13 cellular contexts compared by ENCODE assay signal in the genomic region with DNA sequence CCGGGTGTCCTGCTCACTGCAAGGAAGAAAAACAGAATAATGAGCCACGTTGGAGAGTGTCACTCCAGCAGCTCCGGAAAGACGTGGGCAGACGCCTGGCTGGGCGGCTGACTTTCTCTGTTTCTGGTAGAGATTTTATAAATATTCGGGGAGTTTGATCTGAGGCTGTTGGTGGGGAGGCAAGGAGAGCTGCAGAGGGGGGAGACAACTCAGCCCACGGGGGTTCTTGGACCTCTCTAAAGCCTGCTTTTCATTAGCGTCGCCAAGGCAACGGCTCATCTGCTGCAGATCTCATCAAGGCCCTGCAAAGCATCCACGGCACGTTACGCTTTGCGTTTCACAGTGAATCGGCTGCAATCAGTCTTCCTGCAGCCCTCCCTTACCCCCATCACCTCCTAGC.
DNase-seq lines count a peak whose midpoint lies in the region; ATAC-seq and TF ChIP-seq lines count a peak whose summit lies in the region.
"Had no signal": no experiment of that assay in that cellular context is flagged by ENCODE, and none has a peak within 500 bp of the region (broad histone marks: within the 10 kb centered on the region; RNA-seq: fewer than 3 reads in every experiment).

No MANE protein-coding gene starts in this region.

- DNase-seq in BE2C (peak; percentile 61), amygdala (lab: John Stamatoyannopoulos, UW) (peak in 32 of 56 donors; percentile 11 to 79 (median 44)), fibroblast of villous mesenchyme (ENCODE audit: low read depth) (peak; percentile 44), retina (peak; percentile 79), cortex of kidney (lab: John Stamatoyannopoulos, UW) (no peak), H7 (no peak)
- DNase-seq in activated CD4-positive, alpha-beta T cell treated with anti-CD3 and anti-CD28 coated beads, Interleukin-2, amount 10 ng/mL, durations not matched to agents 24 days and 14 days, result no peak
- no peak for DNase-seq in natural killer cell treated with Interleukin-12 subunit alpha and Interleukin-12 subunit beta and Interleukin-15 and Interleukin-18, amount 100 ng/mL, for 72 hours (ENCODE audit: low spot score)
- DNase-seq: activated effector memory CD4-positive, alpha-beta T cell treated with Interleukin-2 at 50 U/mL for 16 hours; CD4-positive, CD25-positive, alpha-beta regulatory T cell; NCI-H1694 treated with DMSO at 0.1 percent for 48 hours; T-helper 1 cell had no signal

- no peaks in the 10 kb centered on the region for H3K36me3 Mint-ChIP-seq in activated CD4-positive, alpha-beta T cell treated with anti-CD3 and anti-CD28 coated beads, Interleukin-2, amount 10 ng/mL, durations not matched to agents 24 days and 14 days (ENCODE audit: low read depth)
- no peaks in the 10 kb centered on the region for H3K36me3 Mint-ChIP-seq in natural killer cell treated with Interleukin-12 subunit alpha and Interleukin-12 subunit beta and Interleukin-15 and Interleukin-18, amount 100 ng/mL, for 72 hours
- H3K36me3 Mint-ChIP-seq: CD4-positive, CD25-positive, alpha-beta regulatory T cell had no signal

- no peak overlapping the region for H3K4me3 Mint-ChIP-seq in activated CD4-positive, alpha-beta T cell treated with anti-CD3 and anti-CD28 coated beads, Interleukin-2, amount 10 ng/mL, durations not matched to agents 24 days and 14 days
- H3K4me3 Mint-ChIP-seq in natural killer cell treated with Interleukin-12 subunit alpha and Interleukin-12 subunit beta and Interleukin-15 and Interleukin-18, amount 100 ng/mL, for 72 hours, result no peak overlapping the region
- H3K4me3 Mint-ChIP-seq: CD4-positive, CD25-positive, alpha-beta regulatory T cell had no signal

- no peak overlapping the region for H3K27ac Mint-ChIP-seq in activated CD4-positive, alpha-beta T cell treated with anti-CD3 and anti-CD28 coated beads, Interleukin-2, amount 10 ng/mL, durations not matched to agents 24 days and 14 days
- H3K27ac Mint-ChIP-seq in natural killer cell treated with Interleukin-12 subunit alpha and Interleukin-12 subunit beta and Interleukin-15 and Interleukin-18, amount 100 ng/mL, for 72 hours, result peak overlapping the region in 1 of 2 donors; percentile 29

- H3K4me3 ChIP-seq in BE2C (ENCODE audit: low read depth, low read length) (peak overlapping the region; percentile 38), fibroblast of villous mesenchyme (ENCODE audit: low read depth, low read length) (no peak overlapping the region), H7 (ENCODE audit: insufficient read depth, low read depth, low read length) (no peak overlapping the region)
- H3K4me3 ChIP-seq: coronary artery had no signal

- no peaks in the 10 kb centered on the region for H3K4me1 Mint-ChIP-seq in activated CD4-positive, alpha-beta T cell treated with anti-CD3 and anti-CD28 coated beads, Interleukin-2, amount 10 ng/mL, durations not matched to agents 24 days and 14 days
- peaks cover 0 to 4% of the 10 kb centered on the region in 2 donors for H3K4me1 Mint-ChIP-seq in natural killer cell treated with Interleukin-12 subunit alpha and Interleukin-12 subunit beta and Interleukin-15 and Interleukin-18, amount 100 ng/mL, for 72 hours (ENCODE audit: low read depth in 2 of 2)

- peaks cover 4% of the 10 kb centered on the region for H3K4me1 ChIP-seq in BE2C

- no peaks in the 10 kb centered on the region for H3K9me3 ChIP-seq in BE2C

- ATAC-seq in natural killer cell treated with Interleukin-12 subunit alpha and Interleukin-12 subunit beta and Interleukin-15 and Interleukin-18, amount 100 ng/mL, for 72 hours, result no peak

- no peaks in the 10 kb centered on the region for H3K36me3 ChIP-seq in BE2C
- no peaks in the 10 kb centered on the region for H3K36me3 ChIP-seq in H7 (replicated peaks; ENCODE audit: control insufficient read depth, insufficient read depth, low read length)

- H3K27me3 ChIP-seq in BE2C (no peaks in the 10 kb centered on the region), H7 (ENCODE audit: control insufficient read depth, insufficient read depth, low read length) (no peaks in the 10 kb centered on the region)

- TF ChIP-seq CTCF in BE2C (IDR thresholded peaks at IDR 0.05; ENCODE audit: low read depth, low read length) (no peak), fibroblast of villous mesenchyme (IDR thresholded peaks at IDR 0.05; ENCODE audit: insufficient read depth, low read depth, low read length) (no peak)

- intact Hi-C loops in activated CD4-positive, alpha-beta T cell treated with anti-CD3 and anti-CD28 coated beads, Interleukin-2, amount 10 ng/mL, durations not matched to agents 24 days and 14 days (cut with micrococcal nuclease), result no loop called here

- no peaks in the 10 kb centered on the region for H3K27me3 Mint-ChIP-seq in activated CD4-positive, alpha-beta T cell treated with anti-CD3 and anti-CD28 coated beads, Interleukin-2, amount 10 ng/mL, durations not matched to agents 24 days and 14 days
- H3K27me3 Mint-ChIP-seq in natural killer cell treated with Interleukin-12 subunit alpha and Interleukin-12 subunit beta and Interleukin-15 and Interleukin-18, amount 100 ng/mL, for 72 hours, result no peaks in the 10 kb centered on the region
- H3K27me3 Mint-ChIP-seq: CD4-positive, CD25-positive, alpha-beta regulatory T cell had no signal

- H3K9me3 Mint-ChIP-seq in activated CD4-positive, alpha-beta T cell treated with anti-CD3 and anti-CD28 coated beads, Interleukin-2, amount 10 ng/mL, durations not matched to agents 24 days and 14 days, result peaks cover 3% of the 10 kb centered on the region
- peaks cover 2% of the 10 kb centered on the region for H3K9me3 Mint-ChIP-seq in natural killer cell treated with Interleukin-12 subunit alpha and Interleukin-12 subunit beta and Interleukin-15 and Interleukin-18, amount 100 ng/mL, for 72 hours

Comparison
In these comparisons a context has a peak if more than half of its experiments do, and no peak if none do; other contexts are left out.
1. DNase-seq: peak in BE2C (single experiment), amygdala (32 of 56), fibroblast of villous mesenchyme (single experiment) and retina (single experiment); none in cortex of kidney (single experiment), activated CD4-positive, alpha-beta T cell treated with anti-CD3 and anti-CD28 coated beads, Interleukin-2, amount 10 ng/mL, durations not matched to agents 24 days and 14 days (single experiment), H7 (single experiment) and natural killer cell treated with Interleukin-12 subunit alpha and Interleukin-12 subunit beta and Interleukin-15 and Interleukin-18, amount 100 ng/mL, for 72 hours (single experiment).